23 cellular contexts compared by ENCODE assay signal in the genomic region with DNA sequence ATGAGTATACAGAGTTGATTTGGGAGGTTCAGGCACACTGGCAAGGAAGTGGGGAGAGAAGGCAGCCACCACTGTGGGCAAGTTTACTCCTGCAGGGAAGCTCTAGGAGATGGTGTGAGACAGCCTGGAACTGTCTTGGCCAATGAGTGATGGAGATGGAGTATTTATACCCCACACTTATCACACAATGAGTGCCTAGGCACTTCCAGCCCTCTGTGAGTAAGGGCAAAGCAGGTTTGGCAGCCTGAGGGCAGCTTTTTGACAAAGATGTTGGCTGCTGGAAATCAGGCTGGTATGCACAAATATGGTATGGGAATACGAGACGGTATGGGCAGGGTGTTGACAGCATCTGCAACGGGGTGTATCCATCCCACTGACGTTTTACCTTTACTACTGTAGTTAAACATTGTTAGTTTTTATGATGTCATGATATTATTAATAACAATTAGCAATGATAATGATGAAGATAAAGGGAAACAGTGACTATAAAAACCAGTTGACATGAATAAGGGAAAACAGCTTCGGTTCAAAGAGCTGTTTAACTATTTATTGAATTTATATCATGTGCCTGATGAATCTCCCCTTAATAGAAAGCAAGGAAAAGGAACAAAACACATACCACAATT.
DNase-seq lines count a peak whose midpoint lies in the region; ATAC-seq, FAIRE-seq and TF ChIP-seq lines count a peak whose summit lies in the region.
"Had no signal": no experiment of that assay in that cellular context is flagged by ENCODE, and none has a peak within 500 bp of the region (broad histone marks: within the 10 kb centered on the region; RNA-seq: fewer than 3 reads in every experiment).

No MANE protein-coding gene starts in this region.

- no peaks in the 10 kb centered on the region for H4K20me1 ChIP-seq in HepG2 (ENCODE audit: insufficient read depth, low read length)

- H3K36me3 Mint-ChIP-seq in activated naive CD8-positive, alpha-beta T cell treated with anti-CD3 and anti-CD28 coated beads, Interleukin-2, amount 50 U/mL, for 24 hours (ENCODE audit: low read depth) = no peaks in the 10 kb centered on the region
- H3K36me3 Mint-ChIP-seq: CD14-positive monocyte; CD8-positive, alpha-beta T cell had no signal

- in situ Hi-C loops in HepG2 (cut with HindIII; ENCODE audit: extremely low pct_ligation_motif_present, low pct_unique_long_range_greater_than_20kb) = no loop called here

- CTCF ChIA-PET in HepG2 (lab: Yijun Ruan, JAX; ENCODE audit: low intra/inter-chr PET ratio, low total read pairs) = no interaction called here

- FAIRE-seq in HepG2 (lab: Jason Lieb, UNC) (no peak), HTR-8/SVneo (lab: Jason Lieb, UNC) (no peak)
- FAIRE-seq: D721Med, G401.6, GM12891, H54 had no signal

- no peaks in the 10 kb centered on the region for H3K27me3 Mint-ChIP-seq in activated naive CD8-positive, alpha-beta T cell treated with anti-CD3 and anti-CD28 coated beads, Interleukin-2, amount 50 U/mL, for 24 hours

- BruUV-seq in HepG2 (replicated peaks; lab: Mats Ljungman, UMichigan) = no TSS peak

- TF ChIP-seq EP300 in HepG2 (IDR thresholded peaks at IDR 0.05; ENCODE audit: low read depth in 2 of 2, low read length in 2 of 2) = no peak
- TF ChIP-seq EP300 in HepG2 (CRISPR knock-in tag; IDR thresholded peaks at IDR 0.05; ENCODE audit: borderline replicate concordance) = no peak

- TF ChIP-seq POLR2A in HepG2 (IDR thresholded peaks at IDR 0.05; ENCODE audit: insufficient read depth in 1 of 2, low read depth in 2 of 2, low read length in 2 of 2) (no peak), right lobe of liver (IDR thresholded peaks at IDR 0.05) (no peak)

- H3K27me3 ChIP-seq in HepG2 (ENCODE audit: control insufficient read depth in 1 of 2, insufficient read depth in 2 of 2, low read length in 2 of 2) (no peaks in the 10 kb centered on the region; a peak in 1 of 5 replicates), right lobe of liver (no peaks in the 10 kb centered on the region)

- POLR2A ChIA-PET in HepG2 (lab: Yijun Ruan, JAX) = no interaction called here

- no peak overlapping the region for H3K27ac Mint-ChIP-seq in activated naive CD8-positive, alpha-beta T cell treated with anti-CD3 and anti-CD28 coated beads, Interleukin-2, amount 50 U/mL, for 24 hours
- H3K27ac Mint-ChIP-seq: CD14-positive monocyte; CD8-positive, alpha-beta T cell had no signal

- H3K4me2 ChIP-seq in HepG2 (ENCODE audit: low read depth, low read length) = no peak overlapping the region

- intact Hi-C loops in HepG2 (cut with micrococcal nuclease; ENCODE audit: unreplicated experiment) (no loop called here), right lobe of liver (cut with DNase I) (no loop called here), left colon (cut with DNase I, micrococcal nuclease) (no loop called here)

- H3K27ac ChIP-seq in HepG2 (ENCODE audit: extremely low read length, insufficient read depth, low read length) (no peak overlapping the region), right lobe of liver (no peak overlapping the region)
- H3K27ac ChIP-seq: GM23248, HL-60 had no signal

- no peaks in the 10 kb centered on the region for H3K79me2 ChIP-seq in HepG2 (ENCODE audit: insufficient read depth, low read length)

- TF ChIP-seq RAD21 in HepG2 (CRISPR knock-in tag; IDR thresholded peaks at IDR 0.05) = no peak

- no peaks in the 10 kb centered on the region for H3K4me1 ChIP-seq in HepG2 (ENCODE audit: insufficient read depth, low read length)
- no peaks in the 10 kb centered on the region for H3K4me1 ChIP-seq in right lobe of liver

- H2AFZ ChIP-seq in HepG2 (ENCODE audit: low read length) = no peak overlapping the region
- H2AFZ ChIP-seq: GM23248 had no signal

- no peaks in the 10 kb centered on the region for H3K9me3 Mint-ChIP-seq in activated naive CD8-positive, alpha-beta T cell treated with anti-CD3 and anti-CD28 coated beads, Interleukin-2, amount 50 U/mL, for 24 hours

- no peak for TF ChIP-seq CTCF in HepG2 (CRISPR knock-in tag; IDR thresholded peaks at IDR 0.05)
- no peak for TF ChIP-seq CTCF in right lobe of liver (IDR thresholded peaks at IDR 0.05)
- no peak for TF ChIP-seq CTCF in epithelial cell of esophagus (IDR thresholded peaks at IDR 0.05; ENCODE audit: insufficient read depth, low read depth, low read length, missing control alignments)

- 88% methylated on average over 5 of the region's 5 CpGs for WGBS in HepG2 (ENCODE audit: low lambda C conversion rate)
- 87% methylated on average over 5 of the region's 5 CpGs for WGBS in right lobe of liver (ENCODE audit: insufficient coverage, low coverage, low lambda C conversion rate, missing lambda C conversion rate)

- ATAC-seq in HepG2 (no peak), right lobe of liver (no peak), left colon (peak; percentile 35)
- ATAC-seq in activated naive CD8-positive, alpha-beta T cell treated with anti-CD3 and anti-CD28 coated beads, Interleukin-2, amount 50 U/mL, for 24 hours = no peak
- ATAC-seq: CD8-positive, alpha-beta T cell; HCT116 had no signal

- no peaks in the 10 kb centered on the region for H3K36me3 ChIP-seq in HepG2 (replicated peaks in 1 of 2; ENCODE audit: control insufficient read depth in 1 of 2, insufficient read depth in 2 of 2, low read length in 2 of 2)
- no peaks in the 10 kb centered on the region for H3K36me3 ChIP-seq in right lobe of liver

- no peak overlapping the region for H3K9ac ChIP-seq in HepG2 (ENCODE audit: insufficient read depth, low read depth, low read length)
- H3K9ac ChIP-seq: GM23248 had no signal

- H3K9me3 ChIP-seq in HepG2 (ENCODE audit: low read length) = no peaks in the 10 kb centered on the region
- no peaks in the 10 kb centered on the region for H3K9me3 ChIP-seq in right lobe of liver

- no peak overlapping the region for H3K4me3 Mint-ChIP-seq in activated naive CD8-positive, alpha-beta T cell treated with anti-CD3 and anti-CD28 coated beads, Interleukin-2, amount 50 U/mL, for 24 hours
- H3K4me3 Mint-ChIP-seq: CD8-positive, alpha-beta T cell had no signal

- H3K4me3 ChIP-seq in HepG2 (replicated peaks in 1 of 3; ENCODE audit: insufficient read depth in 1 of 3, low read depth in 2 of 3, low read length in 3 of 3) (no peak overlapping the region), right lobe of liver (no peak overlapping the region), epithelial cell of esophagus (ENCODE audit: low read length) (no peak overlapping the region)
- H3K4me3 ChIP-seq: GM23248 had no signal

- no peak for DNase-seq in HepG2 (ENCODE audit: low spot score)
- DNase-seq in right lobe of liver = no peak
- peak; percentile 92 for DNase-seq in epithelial cell of esophagus (ENCODE audit: low read depth)
- DNase-seq in left colon = no peak
- DNase-seq in HTR-8/SVneo (ENCODE audit: insufficient read length, low spot score) = no peak
- no peak for DNase-seq in activated naive CD8-positive, alpha-beta T cell treated with anti-CD3 and anti-CD28 coated beads, Interleukin-2, amount 50 U/mL, for 24 hours
- DNase-seq in SK-N-DZ (ENCODE audit: low spot score) = no peak
- no peak for DNase-seq in HT-29 (ENCODE audit: low spot score)
- DNase-seq: 8988T; ACHN; CD8-positive, alpha-beta T cell; COR-L47; DMS153; DMS79 treated with DMSO at 0.1 percent for 48 hours; EL; GM23248 had no signal

- H3K4me1 Mint-ChIP-seq in activated naive CD8-positive, alpha-beta T cell treated with anti-CD3 and anti-CD28 coated beads, Interleukin-2, amount 50 U/mL, for 24 hours = no peaks in the 10 kb centered on the region
- H3K4me1 Mint-ChIP-seq: CD14-positive monocyte had no signal

TF ChIP-seq in HepG2, 621 proteins besides CTCF, POLR2A, EP300 and RAD21:
- no peak for TF ChIP-seq DDIT3 (CRISPR knock-in tag; IDR thresholded peaks at IDR 0.05)
- TF ChIP-seq ISL2 (CRISPR knock-in tag; IDR thresholded peaks at IDR 0.05) = no peak
- TF ChIP-seq GATAD1 (CRISPR knock-in tag; IDR thresholded peaks at IDR 0.05) = no peak
- TF ChIP-seq TBX2 (CRISPR knock-in tag; IDR thresholded peaks at IDR 0.05; ENCODE audit: borderline replicate concordance) = no peak
- TF ChIP-seq ATF7 (IDR thresholded peaks at IDR 0.05) = peak; percentile 54
- no peak for TF ChIP-seq ATF7 (CRISPR knock-in tag; IDR thresholded peaks at IDR 0.05)
- TF ChIP-seq ZNF761 (CRISPR knock-in tag; conservative IDR thresholded peaks at IDR 0.05) = no peak
